In the genomic region with DNA sequence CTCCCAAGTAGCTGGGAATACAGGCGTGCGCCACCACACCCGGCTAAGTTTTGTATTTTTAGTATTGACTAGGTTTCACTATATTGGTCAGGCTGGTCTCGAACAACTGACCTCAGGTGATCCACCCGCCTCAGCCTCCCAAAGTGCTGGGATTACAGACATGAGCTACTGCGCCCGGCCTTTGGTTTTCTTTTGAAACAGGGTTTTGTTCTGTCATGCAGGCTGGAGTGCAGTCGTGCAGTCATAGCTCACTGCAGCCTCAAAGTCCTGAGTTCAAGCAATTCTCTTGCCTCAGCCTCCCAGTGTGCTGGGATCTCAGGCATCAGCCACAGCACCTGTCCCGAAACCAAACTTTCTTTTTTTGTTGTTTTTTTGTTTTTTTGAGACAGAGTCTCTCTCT, we compare ENCODE assay signal across 7 cellular contexts.
"Had no signal": no experiment of that assay in that cellular context is flagged by ENCODE, and none has a peak within 500 bp of the region (broad histone marks: within the 10 kb centered on the region; RNA-seq: fewer than 3 reads in every experiment).

No MANE protein-coding gene starts in this region.

- DNase-seq: GM23248, GOT3, H7, H9, HCEC 1CT, HFFc6 had no signal

- FAIRE-seq: H1 had no signal
